Comparison of ENCODE assay signal across 10 cellular contexts in genomic region chr13:46607768-46608553, GRCh38. TPM values are rescaled to one million over a fixed set of nuclear protein-coding genes. Genes with fewer than 3 reads are reported as not detected.
DNase-seq lines count a peak whose midpoint lies in the region; ATAC-seq, FAIRE-seq and TF ChIP-seq lines count a peak whose summit lies in the region.
"Had no signal": no experiment of that assay in that cellular context is flagged by ENCODE, and none has a peak within 500 bp of the region (broad histone marks: within the 10 kb centered on the region; RNA-seq: fewer than 3 reads in every experiment).

No MANE protein-coding gene starts in this region.

- H3K36me3 Mint-ChIP-seq in activated naive CD4-positive, alpha-beta T cell treated with anti-CD3 and anti-CD28 coated beads, Interleukin-2, amount 50 U/mL, for 72 hours: no peaks in the 10 kb centered on the region

- peak overlapping the region; percentile 57 to 91 for H3K27ac Mint-ChIP-seq in activated naive CD4-positive, alpha-beta T cell treated with anti-CD3 and anti-CD28 coated beads, Interleukin-2, amount 50 U/mL, for 72 hours

- peaks cover 3% of the 10 kb centered on the region for H3K9me1 ChIP-seq in keratinocyte (ENCODE audit: control insufficient read depth, extremely low read depth, insufficient read depth, low read length)

- H3K9ac ChIP-seq in keratinocyte (ENCODE audit: control insufficient read depth, extremely low read depth, insufficient read depth, low read length): no peak overlapping the region

- no peak for FAIRE-seq in keratinocyte (lab: Jason Lieb, UNC)

- no peaks in the 10 kb centered on the region for H3K9me3 ChIP-seq in keratinocyte (ENCODE audit: control insufficient read depth, low read depth, low read length)
- no peaks in the 10 kb centered on the region for H3K9me3 ChIP-seq in uterus
- no peaks in the 10 kb centered on the region for H3K9me3 ChIP-seq in SJCRH30 (replicated peaks)

- no peak for TF ChIP-seq POLR2A in uterus (IDR thresholded peaks at IDR 0.05)

- peaks cover 43% of the 10 kb centered on the region for H3K4me1 ChIP-seq in keratinocyte (ENCODE audit: control insufficient read depth, extremely low read depth, insufficient read depth, low read length)
- peaks cover 0 to 14% of the 10 kb centered on the region in 2 donors for H3K4me1 ChIP-seq in uterus
- H3K4me1 ChIP-seq in SJCRH30: peaks cover 12% of the 10 kb centered on the region

- H3K27ac ChIP-seq in keratinocyte (ENCODE audit: control insufficient read depth, insufficient read depth, low read length): peak overlapping the region; percentile 4
- H3K27ac ChIP-seq in uterus: peak overlapping the region; percentile 54 to 68
- H3K27ac ChIP-seq in SJCRH30: no peak overlapping the region

- peak overlapping the region; percentile 39 for H3K4me2 ChIP-seq in keratinocyte (ENCODE audit: control insufficient read depth, extremely low read depth, insufficient read depth, low read depth, low read length)

- no peak overlapping the region for H3K4me3 ChIP-seq in keratinocyte (ENCODE audit: control insufficient read depth in 2 of 3, extremely low read depth in 1 of 3, insufficient read depth in 2 of 3, low read depth in 1 of 3, low read length in 3 of 3)
- H3K4me3 ChIP-seq in uterus: no peak overlapping the region
- H3K4me3 ChIP-seq in SJCRH30: no peak overlapping the region

- no peak overlapping the region for H2AFZ ChIP-seq in keratinocyte (ENCODE audit: control insufficient read depth, low read length)

- no peaks in the 10 kb centered on the region for H3K9me3 Mint-ChIP-seq in activated naive CD4-positive, alpha-beta T cell treated with anti-CD3 and anti-CD28 coated beads, Interleukin-2, amount 50 U/mL, for 72 hours
- H3K9me3 Mint-ChIP-seq: naive thymus-derived CD4-positive, alpha-beta T cell had no signal

- peak; percentile 54 to 68 for ATAC-seq in activated naive CD4-positive, alpha-beta T cell treated with anti-CD3 and anti-CD28 coated beads, Interleukin-2, amount 50 U/mL, for 72 hours
- ATAC-seq in HG03571 (IDR thresholded peaks at IDR 0.05; ENCODE audit: unreplicated experiment): peak; percentile 38
- ATAC-seq: naive thymus-derived CD4-positive, alpha-beta T cell had no signal

- no peaks in the 10 kb centered on the region for H3K27me3 ChIP-seq in keratinocyte (ENCODE audit: control insufficient read depth, extremely low read depth, insufficient read depth, low read length)
- H3K27me3 ChIP-seq in uterus: no peaks in the 10 kb centered on the region
- H3K27me3 ChIP-seq in SJCRH30: no peaks in the 10 kb centered on the region

- peaks cover 87% of the 10 kb centered on the region for H3K79me2 ChIP-seq in keratinocyte (ENCODE audit: control insufficient read depth, insufficient read depth, low read length)

- H3K36me3 ChIP-seq in keratinocyte (ENCODE audit: control insufficient read depth in 2 of 2, extremely low read depth in 1 of 2, insufficient read depth in 2 of 2, low read length in 2 of 2) (no peaks in the 10 kb centered on the region), uterus (no peaks in the 10 kb centered on the region), SJCRH30 (no peaks in the 10 kb centered on the region; the same call in 1 of the 2 replicates)

- peak in 1 of 2 donors; percentile 13 for DNase-seq in activated naive CD4-positive, alpha-beta T cell treated with anti-CD3 and anti-CD28 coated beads, Interleukin-2, amount 50 U/mL, for 72 hours (ENCODE audit: low spot score in 2 of 2)
- DNase-seq in activated naive CD4-positive, alpha-beta T cell treated with anti-CD3 and anti-CD28 coated beads, Interleukin-2, amount 50 U/mL, for 16 hours: no peak
- DNase-seq in keratinocyte (ENCODE audit: low read depth, low spot score): no peak
- DNase-seq in uterus: no peak
- no peak for DNase-seq in cerebellar nuclear complex (lab: John Stamatoyannopoulos, UW)
- DNase-seq in SJCRH30: no peak
- DNase-seq in NK-92 (lab: John Stamatoyannopoulos, UW; ENCODE audit: unreplicated experiment): no peak
- DNase-seq: naive thymus-derived CD4-positive, alpha-beta T cell; NCI-H2029 treated with DMSO at 0.1 percent for 48 hours had no signal

- dilution Hi-C loops in keratinocyte (cut with MboI; ENCODE audit: extremely low pct_ligation_motif_present, low sequenced_read_pairs): no loop called here

- H4K20me1 ChIP-seq in keratinocyte (ENCODE audit: control insufficient read depth, extremely low read depth, insufficient read depth, low read length): no peaks in the 10 kb centered on the region

- TF ChIP-seq CTCF in keratinocyte (optimal IDR thresholded peaks at IDR 0.05 in 1 of 3, IDR thresholded peaks at IDR 0.05 in 1 of 3, conservative IDR thresholded peaks at IDR 0.05 in 1 of 3; ENCODE audit: extremely low read depth in 1 of 3, insufficient read depth in 2 of 3, low read length in 3 of 3) (no peak), uterus (IDR thresholded peaks at IDR 0.05) (no peak)

- intact Hi-C loops in uterus (cut with DNase I; ENCODE audit: low total_unique reads): no loop called here

RNA-seq across cellular contexts. Expression of gene LRCH1, which starts 55.0 kb away (rescaled TPM):
- total RNA-seq in activated naive CD4-positive, alpha-beta T cell treated with anti-CD3 and anti-CD28 coated beads, Interleukin-2, amount 50 U/mL, for 72 hours: 10 to 100 TPM; 17.5 to 21.5 TPM
- 9.6 to 16.2 TPM (median 11.1 TPM) in 3 replicates for polyA plus RNA-seq in keratinocyte
- polyA plus RNA-seq in keratinocyte (2011; ENCODE audit: low read depth): 15.5 TPM
- polyA plus RNA-seq in keratinocyte (2011; cell fraction: cytosol; rRNA removed): 8.0 and 11.4 TPM in 2 replicates
- polyA plus RNA-seq in keratinocyte (2011; cell fraction: nucleus; rRNA removed): 13.5 and 16.0 TPM in 2 replicates
- 8.5 and 8.9 TPM in 2 replicates for polyA plus RNA-seq in keratinocyte (2012; ENCODE audit: low replicate concordance)
- 9.3 to 24.7 TPM (median 12.1 TPM) in 3 replicates for polyA minus RNA-seq in keratinocyte
- 9.8 TPM for polyA minus RNA-seq in keratinocyte (2011; cell fraction: cytosol; rRNA and poly(A)+ RNA removed)
- polyA minus RNA-seq in keratinocyte (2011; cell fraction: nucleus; rRNA and poly(A)+ RNA removed): 19.8 and 36.8 TPM in 2 replicates
- 10 to 100 TPM; 29.1 to 55.6 (median 36.2) TPM for total RNA-seq in uterus
- 9.2 and 10.9 TPM in 2 replicates for total RNA-seq in SJCRH30 (2014; rRNA removed; shearing (Covaris generic))
